In genomic region chr1:9292361-9293240, GRCh38 we compare ENCODE assay signal across 8 cellular contexts. TPM values are rescaled to one million over a fixed set of nuclear protein-coding genes. Genes with fewer than 3 reads are reported as not detected.
DNase-seq lines count a peak whose midpoint lies in the region; ATAC-seq and TF ChIP-seq lines count a peak whose summit lies in the region.

SPSB1 (plus strand) TSS chr1:9292894; CDS start chr1:9355892, 62,998 bp downstream.

- H3K36me3 ChIP-seq in left ventricle myocardium inferior (no peaks in the 10 kb centered on the region), aorta (ENCODE audit: control insufficient read depth in 1 of 2, insufficient read depth in 2 of 2, low read length in 1 of 2) (no peaks in the 10 kb centered on the region)

- H3K4me3 ChIP-seq in GM12865 (ENCODE audit: low read depth, low read length) (peak within 1 kb of the TSS; percentile 45), left ventricle myocardium inferior (peak within 1 kb of the TSS; percentile 96), aorta (ENCODE audit: low read length in 2 of 2) (peak within 1 kb of the TSS; percentile 93 to 99)
- peak within 1 kb of the TSS; percentile 67 for H3K4me3 ChIP-seq in Jurkat, Clone E6-1 (ENCODE audit: low read length)

- H3K9me3 ChIP-seq in left ventricle myocardium inferior (replicated peaks) (peaks cover 18% of the 10 kb centered on the region), aorta (ENCODE audit: control insufficient read depth, low read length) (no peaks in the 10 kb centered on the region)

- ATAC-seq in aorta (ENCODE audit: low FRiP score) = peak; percentile 69
- no peak for ATAC-seq in HG03442 (IDR thresholded peaks at IDR 0.05; ENCODE audit: unreplicated experiment)

- DNase-seq in GM12865 (ENCODE audit: low read depth) (peak; percentile 84), T follicular helper cell (ENCODE audit: low read depth) (peak; percentile 62), amniotic epithelial cell (ENCODE audit: low read depth) (peak; percentile 75), left ventricle myocardium inferior (peak; percentile 67), posterior cingulate gyrus (peak; percentile 53 to 95 (median 69)), aorta (peak; percentile 81 to 88)
- DNase-seq in Jurkat, Clone E6-1 (ENCODE audit: low read depth, low spot score) = peak; percentile 69

- intact Hi-C loops in left ventricle myocardium inferior (cut with micrococcal nuclease) = no loop called here
- intact Hi-C loops in posterior cingulate gyrus (cut with DNase I) = loop anchor here (1.0 to 5.0 kb wide), 3 partner anchors 30 to 137 kb away; no protein-coding TSS in a partner anchor
- intact Hi-C loops in aorta (cut with DNase I) = loop anchor here (5.0 kb wide), 4 partner anchors 80 to 160 kb away; no protein-coding TSS in a partner anchor

- H3K27ac ChIP-seq in left ventricle myocardium inferior (replicated peaks) = peak within 1 kb of the TSS; percentile 91
- H3K27ac ChIP-seq in aorta (ENCODE audit: low read depth in 1 of 2, low read length in 2 of 2) = peak within 1 kb of the TSS; percentile 80 to 93

- TF ChIP-seq CTCF in GM12865 (IDR thresholded peaks at IDR 0.05; ENCODE audit: insufficient read depth, low read depth, low read length, missing control alignments) (no peak), left ventricle myocardium inferior (IDR thresholded peaks at IDR 0.05; ENCODE audit: borderline replicate concordance) (peak; percentile 19)

- H3K4me1 ChIP-seq in left ventricle myocardium inferior (peaks cover 64% of the 10 kb centered on the region), aorta (ENCODE audit: control insufficient read depth in 1 of 2, insufficient read depth in 2 of 2, low read length in 2 of 2) (peaks cover 0 to 3% of the 10 kb centered on the region in 2 donors)

- H3K27me3 ChIP-seq in left ventricle myocardium inferior (ENCODE audit: low read depth) (no peaks in the 10 kb centered on the region), aorta (ENCODE audit: control insufficient read depth in 1 of 2, insufficient read depth in 2 of 2, low read length in 1 of 2) (no peaks in the 10 kb centered on the region)

- WGBS in aorta, 2 donors = 1% methylated on average over 49 to 119 of the region's 119 CpGs

RNA-seq across cellular contexts. Expression of gene SPSB1, which starts in this region (rescaled TPM):
- 6.8 TPM for polyA plus RNA-seq in Jurkat, Clone E6-1 (2012; ENCODE audit: insufficient read depth, insufficient read length)
- 17.6 TPM for total RNA-seq in left ventricle myocardium inferior
- 10 to 100 TPM; 34.8 to 62.0 TPM for total RNA-seq in aorta
- 10 to 100 TPM; 21.2 to 36.8 TPM for polyA plus RNA-seq in aorta

Comparison
In these comparisons a context has a peak if more than half of its experiments do, and no peak if none do; other contexts are left out.
1. H3K4me3 ChIP-seq: peak in every context shown above with its lines; median percentile 96 in left ventricle myocardium inferior; 96 in aorta; 67 in Jurkat, Clone E6-1; 45 in GM12865.